Comparison of ENCODE assay signal across 16 cellular contexts in genomic region chr6:163263196-163263595, GRCh38.
DNase-seq lines count a peak whose midpoint lies in the region; ATAC-seq and TF ChIP-seq lines count a peak whose summit lies in the region.
"Had no signal": no experiment of that assay in that cellular context is flagged by ENCODE, and none has a peak within 500 bp of the region (broad histone marks: within the 10 kb centered on the region; RNA-seq: fewer than 3 reads in every experiment).

No MANE protein-coding gene starts in this region.

- WGBS in testis, 2 donors: 34 to 55% methylated on average over 8 of the region's 8 CpGs
- 75% methylated on average over 8 of the region's 8 CpGs for WGBS in mammary epithelial cell (ENCODE audit: low coverage, missing lambda C conversion rate)

- no peak overlapping the region for H3K4me2 ChIP-seq in mammary epithelial cell (ENCODE audit: insufficient read depth, low read depth, low read length)

- H3K9me3 Mint-ChIP-seq in nephron progenitor cell: peaks cover 4% of the 10 kb centered on the region
- H3K9me3 Mint-ChIP-seq: activated B cell treated with CpG ODN at 0.5 μM for 24 hours; activated T-cell treated with anti-CD3 and anti-CD28 coated beads, Interleukin-2, amount 50 U/mL, for 72 hours had no signal

- no peaks in the 10 kb centered on the region for H3K9me3 ChIP-seq in testis
- H3K9me3 ChIP-seq in mammary epithelial cell (replicated peaks; ENCODE audit: insufficient read depth, low read length): peaks cover 10% of the 10 kb centered on the region
- H3K9me3 ChIP-seq: SJSA1 had no signal

- no peak overlapping the region for H3K9ac ChIP-seq in mammary epithelial cell (ENCODE audit: insufficient read depth, low read length)

- H3K4me3 ChIP-seq in astrocyte of the spinal cord (ENCODE audit: low read depth, low read length) (no peak overlapping the region), testis (no peak overlapping the region), mammary epithelial cell (replicated peaks in 1 of 3; ENCODE audit: insufficient read depth in 1 of 3, low read depth in 2 of 3, low read length in 3 of 3) (no peak overlapping the region)
- H3K4me3 ChIP-seq: SJSA1 had no signal

- H2AFZ ChIP-seq in mammary epithelial cell (ENCODE audit: low read depth, low read length): no peak overlapping the region

- dilution Hi-C loops in mammary epithelial cell (cut with HindIII; ENCODE audit: low sequenced_read_pairs): no loop called here

- H3K36me3 ChIP-seq in testis (ENCODE audit: low read depth, missing control alignments) (no peaks in the 10 kb centered on the region), mammary epithelial cell (ENCODE audit: insufficient read depth, low read length) (no peaks in the 10 kb centered on the region)
- H3K36me3 ChIP-seq: SJSA1 had no signal

- in situ Hi-C loops in astrocyte of the spinal cord (cut with HindIII; ENCODE audit: low sequenced_read_pairs): no loop called here
- in situ Hi-C loops in mammary epithelial cell (cut with MboI; ENCODE audit: low sequenced_read_pairs in 2 of 2): no loop called here

- no TSS peak for BruUV-seq in mammary epithelial cell (replicated peaks; lab: Mats Ljungman, UMichigan)

- intact Hi-C loops in head of caudate nucleus (cut with DNase I) (loop anchor here (5.0 to 10.0 kb wide), 2 partner anchors 52 to 149 kb away; partner anchors contain the start of gene QKI), testis (cut with DNase I; ENCODE audit: low total_unique reads) (no loop called here), mammary epithelial cell (cut with micrococcal nuclease) (loop anchor here (10.0 kb wide), 1 partner anchor 152 kb away; the partner anchor contains the start of gene QKI)

- H3K79me2 ChIP-seq in mammary epithelial cell (ENCODE audit: insufficient read depth, low read length): no peaks in the 10 kb centered on the region

- H3K4me1 Mint-ChIP-seq in nephron progenitor cell: peaks cover 44% of the 10 kb centered on the region

- no peak for ATAC-seq in HG03159 (IDR thresholded peaks at IDR 0.05; ENCODE audit: unreplicated experiment)
- ATAC-seq: activated T-cell treated with anti-CD3 and anti-CD28 coated beads, Interleukin-2, amount 50 U/mL, for 72 hours had no signal

- H3K36me3 Mint-ChIP-seq in nephron progenitor cell (ENCODE audit: low read depth): no peaks in the 10 kb centered on the region
- H3K36me3 Mint-ChIP-seq: activated naive CD8-positive, alpha-beta T cell had no signal

- no peaks in the 10 kb centered on the region for H3K27me3 ChIP-seq in testis
- no peaks in the 10 kb centered on the region for H3K27me3 ChIP-seq in mammary epithelial cell (ENCODE audit: insufficient read depth, low read length)
- H3K27me3 ChIP-seq: SJSA1 had no signal

- CTCF ChIA-PET in mammary epithelial cell (lab: Charles Lee; ENCODE audit: low non-redundant PET): no interaction called here

- peaks cover 21% of the 10 kb centered on the region for H3K27me3 Mint-ChIP-seq in nephron progenitor cell (ENCODE audit: low read depth, poor library complexity)

- TF ChIP-seq CTCF in astrocyte of the spinal cord (IDR thresholded peaks at IDR 0.05; ENCODE audit: low read depth, low read length): no peak
- TF ChIP-seq CTCF in nephron progenitor cell (IDR thresholded peaks at IDR 0.05): no peak
- TF ChIP-seq CTCF in testis (IDR thresholded peaks at IDR 0.05): no peak
- TF ChIP-seq CTCF in mammary epithelial cell (conservative IDR thresholded peaks at IDR 0.05 in 1 of 2, IDR thresholded peaks at IDR 0.05 in 1 of 2; ENCODE audit: extremely low read depth in 1 of 2, insufficient read depth in 1 of 2, low read depth in 1 of 2, low read length in 2 of 2): no peak

- peak overlapping the region; percentile 12 to 41 for H3K27ac ChIP-seq in testis
- H3K27ac ChIP-seq in mammary epithelial cell (ENCODE audit: insufficient read depth, low read depth, low read length): no peak overlapping the region
- H3K27ac ChIP-seq: HL-60, SJSA1 had no signal

- H3K27ac Mint-ChIP-seq in nephron progenitor cell: peak overlapping the region; percentile 80
- H3K27ac Mint-ChIP-seq: activated B cell treated with CpG ODN at 0.5 μM for 24 hours; activated naive CD8-positive, alpha-beta T cell; activated T-cell treated with anti-CD3 and anti-CD28 coated beads, Interleukin-2, amount 50 U/mL, for 72 hours had no signal

- TF ChIP-seq POLR2A in testis (IDR thresholded peaks at IDR 0.05): no peak

- no peak overlapping the region for H3K4me3 Mint-ChIP-seq in nephron progenitor cell
- H3K4me3 Mint-ChIP-seq: activated B cell treated with CpG ODN at 0.5 μM for 24 hours; activated naive CD8-positive, alpha-beta T cell; activated T-cell treated with anti-CD3 and anti-CD28 coated beads, Interleukin-2, amount 50 U/mL, for 72 hours had no signal

- DNase-seq in astrocyte of the spinal cord (ENCODE audit: low read depth, low spot score) (peak; percentile 56), head of caudate nucleus (peak in 41 of 42 donors; percentile 59 to 91 (median 78)), nephron progenitor cell (no peak), testis (peak; percentile 94), HuH-7.5 (ENCODE audit: low spot score) (no peak), mammary epithelial cell (no peak)
- DNase-seq: activated B cell treated with CpG ODN at 0.5 μM for 24 hours; activated T-cell treated with anti-CD3 and anti-CD28 coated beads, Interleukin-2, amount 50 U/mL, for 72 hours; foreskin fibroblast; NCI-H2081; NCI-H524 treated with DMSO at 0.1 percent for 48 hours; stimulated activated CD4-positive, alpha-beta T cell treated with anti-CD3 and anti-CD28 coated beads, Interleukin-2, amount 100 ng/mL, for 24 hours had no signal

- H3K4me1 ChIP-seq in testis: peaks cover 46% of the 10 kb centered on the region
- no peaks in the 10 kb centered on the region for H3K4me1 ChIP-seq in mammary epithelial cell (ENCODE audit: insufficient read depth, low read length)
- H3K4me1 ChIP-seq: SJSA1 had no signal

- no peaks in the 10 kb centered on the region for H4K20me1 ChIP-seq in mammary epithelial cell (ENCODE audit: insufficient read depth, low read length)

Comparison
In these comparisons a context has a peak if more than half of its experiments do, and no peak if none do; other contexts are left out.
1. DNase-seq: peak in astrocyte of the spinal cord (single experiment), head of caudate nucleus (41 of 42) and testis (single experiment); none in nephron progenitor cell (single experiment), HuH-7.5 (single experiment) and mammary epithelial cell (single experiment).